ENCODE assay signal across 1 cellular context in genomic region chr16:66910175-66910940, GRCh38.
TF ChIP-seq lines count a peak whose summit lies in the region.

No MANE protein-coding gene starts in this region.

TF ChIP-seq in GM12878, 131 proteins besides CTCF, POLR2A, EP300 and RAD21:
- TF ChIP-seq E2F8 (IDR thresholded peaks at IDR 0.05; ENCODE audit: low read depth, partially characterized antibody) (no peak), BCL11A (IDR thresholded peaks at IDR 0.05; ENCODE audit: low read depth, low read length) (no peak), RBBP5 (conservative IDR thresholded peaks at IDR 0.05) (no peak), POU2F2 (IDR thresholded peaks at IDR 0.05; ENCODE audit: borderline replicate concordance, low read depth, low read length) (no peak), IRF4 (IDR thresholded peaks at IDR 0.05; ENCODE audit: low read depth, low read length) (no peak)
- TF ChIP-seq, protein P1, sequence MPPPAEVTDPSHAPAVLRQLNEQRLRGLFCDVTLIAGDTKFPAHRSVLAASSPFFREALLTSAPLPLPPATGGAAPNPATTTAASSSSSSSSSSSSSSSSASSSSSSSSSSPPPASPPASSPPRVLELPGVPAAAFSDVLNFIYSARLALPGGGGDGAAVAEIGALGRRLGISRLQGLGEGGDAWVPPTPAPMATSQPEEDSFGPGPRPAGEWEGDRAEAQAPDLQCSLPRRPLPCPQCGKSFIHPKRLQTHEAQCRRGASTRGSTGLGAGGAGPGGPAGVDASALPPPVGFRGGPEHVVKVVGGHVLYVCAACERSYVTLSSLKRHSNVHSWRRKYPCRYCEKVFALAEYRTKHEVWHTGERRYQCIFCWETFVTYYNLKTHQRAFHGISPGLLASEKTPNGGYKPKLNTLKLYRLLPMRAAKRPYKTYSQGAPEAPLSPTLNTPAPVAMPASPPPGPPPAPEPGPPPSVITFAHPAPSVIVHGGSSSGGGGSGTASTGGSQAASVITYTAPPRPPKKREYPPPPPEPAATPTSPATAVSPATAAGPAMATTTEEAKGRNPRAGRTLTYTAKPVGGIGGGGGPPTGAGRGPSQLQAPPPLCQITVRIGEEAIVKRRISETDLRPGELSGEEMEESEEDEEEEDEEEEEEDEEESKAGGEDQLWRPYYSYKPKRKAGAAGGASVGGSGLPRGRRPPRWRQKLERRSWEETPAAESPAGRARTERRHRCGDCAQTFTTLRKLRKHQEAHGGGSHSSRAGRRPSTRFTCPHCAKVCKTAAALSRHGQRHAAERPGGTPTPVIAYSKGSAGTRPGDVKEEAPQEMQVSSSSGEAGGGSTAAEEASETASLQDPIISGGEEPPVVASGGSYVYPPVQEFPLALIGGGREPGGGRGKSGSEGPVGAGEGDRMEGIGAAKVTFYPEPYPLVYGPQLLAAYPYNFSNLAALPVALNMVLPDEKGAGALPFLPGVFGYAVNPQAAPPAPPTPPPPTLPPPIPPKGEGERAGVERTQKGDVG (CRISPR knock-in tag; IDR thresholded peaks at IDR 0.05), result no peak
